In genomic region chrX:155215443-155216178, GRCh38 we compare ENCODE assay signal across 9 cellular contexts. TPM values are rescaled to one million over a fixed set of nuclear protein-coding genes. Genes with fewer than 3 reads are reported as not detected.
DNase-seq lines count a peak whose midpoint lies in the region; ATAC-seq and TF ChIP-seq lines count a peak whose summit lies in the region.
"Had no signal": no experiment of that assay in that cellular context is flagged by ENCODE, and none has a peak within 500 bp of the region (broad histone marks: within the 10 kb centered on the region; RNA-seq: fewer than 3 reads in every experiment).

No MANE protein-coding gene starts in this region.

- ATAC-seq in GM18909 (IDR thresholded peaks at IDR 0.05; ENCODE audit: poor library complexity, unreplicated experiment) (peak; percentile 47), HG03103 (IDR thresholded peaks at IDR 0.05; ENCODE audit: low read depth, unreplicated experiment) (peak; percentile 32)
- peak; percentile 57 for ATAC-seq in activated CD8-positive, alpha-beta T cell treated with anti-CD3 and anti-CD28 coated beads for 36 hours

- peaks cover 6% of the 10 kb centered on the region for H3K36me3 Mint-ChIP-seq in activated CD8-positive, alpha-beta T cell treated with anti-CD3 and anti-CD28 coated beads for 36 hours (ENCODE audit: low read depth)

- peak overlapping the region; percentile 37 for H3K4me3 ChIP-seq in hepatocyte
- peak overlapping the region; percentile 84 for H3K4me3 ChIP-seq in skeletal muscle satellite cell (ENCODE audit: low read length)

- TF ChIP-seq CTCF in activated CD8-positive, alpha-beta T cell treated with anti-CD3 and anti-CD28 coated beads for 36 hours (IDR thresholded peaks at IDR 0.05) = no peak
- no peak for TF ChIP-seq CTCF in hepatocyte (IDR thresholded peaks at IDR 0.05; ENCODE audit: poor library complexity)

- peak overlapping the region; percentile 74 for H3K9ac ChIP-seq in skeletal muscle satellite cell (ENCODE audit: low read depth, low read length)

- H3K36me3 ChIP-seq in hepatocyte (replicated peaks; ENCODE audit: insufficient read depth, low read depth) (no peaks in the 10 kb centered on the region), skeletal muscle satellite cell (ENCODE audit: insufficient read depth, low read length) (no peaks in the 10 kb centered on the region)

- H3K4me3 Mint-ChIP-seq in activated CD8-positive, alpha-beta T cell treated with anti-CD3 and anti-CD28 coated beads for 36 hours = peak overlapping the region; percentile 99

- H3K79me2 ChIP-seq in hepatocyte = peaks cover 34% of the 10 kb centered on the region

- POLR2A ChIA-PET in activated CD8-positive, alpha-beta T cell treated with anti-CD3 and anti-CD28 coated beads for 36 hours (lab: Charles Lee) = interaction anchor here (0.6 to 2.7 kb wide), 4 partner anchors 10 to 233 kb away, joined by 3 to 13 read pairs (median 8); partner anchors contain the start of gene RAB39B

- H3K27ac ChIP-seq in hepatocyte = peak overlapping the region; percentile 87

- H3K4me1 Mint-ChIP-seq in activated CD8-positive, alpha-beta T cell treated with anti-CD3 and anti-CD28 coated beads for 36 hours (ENCODE audit: low read depth) = peaks cover 13% of the 10 kb centered on the region

- no peaks in the 10 kb centered on the region for H3K9me3 Mint-ChIP-seq in activated CD8-positive, alpha-beta T cell treated with anti-CD3 and anti-CD28 coated beads for 36 hours

- DNase-seq in AG08395 (ENCODE audit: low spot score) (peak; percentile 5), hepatocyte (ENCODE audit: low spot score) (no peak), NCI-H1092 treated with DMSO at 0.1 percent for 48 hours (lab: John Stamatoyannopoulos, UW) (no peak), cerebellar nuclear complex (lab: John Stamatoyannopoulos, UW) (no peak)
- DNase-seq in activated CD8-positive, alpha-beta T cell treated with anti-CD3 and anti-CD28 coated beads for 36 hours = no peak

- no peaks in the 10 kb centered on the region for H3K9me2 ChIP-seq in hepatocyte (replicated peaks; ENCODE audit: insufficient read depth)

- H3K27me3 Mint-ChIP-seq in activated CD8-positive, alpha-beta T cell treated with anti-CD3 and anti-CD28 coated beads for 36 hours = no peaks in the 10 kb centered on the region

- H3K9me3 ChIP-seq in hepatocyte (ENCODE audit: low read depth) (no peaks in the 10 kb centered on the region), skeletal muscle satellite cell (replicated peaks; ENCODE audit: low read length) (no peaks in the 10 kb centered on the region)

- H3K27ac Mint-ChIP-seq in activated CD8-positive, alpha-beta T cell treated with anti-CD3 and anti-CD28 coated beads for 36 hours = peak overlapping the region; percentile 91

- intact Hi-C loops in activated CD8-positive, alpha-beta T cell treated with anti-CD3 and anti-CD28 coated beads for 36 hours (cut with micrococcal nuclease) = no loop called here

- H3K4me2 ChIP-seq in hepatocyte = peak overlapping the region; percentile 71
- H3K4me2 ChIP-seq in skeletal muscle satellite cell (ENCODE audit: low read length) = peak overlapping the region; percentile 81

- H3K27me3 ChIP-seq in hepatocyte = no peaks in the 10 kb centered on the region
- H3K27me3 ChIP-seq in skeletal muscle satellite cell (ENCODE audit: control insufficient read depth, insufficient read depth, low read length) = no peaks in the 10 kb centered on the region

- peak overlapping the region; percentile 84 for H2AFZ ChIP-seq in hepatocyte

- H3K4me1 ChIP-seq in hepatocyte (ENCODE audit: insufficient read depth) = no peaks in the 10 kb centered on the region
- no peaks in the 10 kb centered on the region for H3K4me1 ChIP-seq in skeletal muscle satellite cell (ENCODE audit: control insufficient read depth, insufficient read depth, low read length)

- CTCF ChIA-PET in activated CD8-positive, alpha-beta T cell treated with anti-CD3 and anti-CD28 coated beads for 36 hours (lab: Charles Lee) = interaction anchor here (1.0 to 2.0 kb wide), 6 partner anchors 11 to 396 kb away, joined by 3 to 5 read pairs (median 3); partner anchors contain the start of gene RAB39B

- no peaks in the 10 kb centered on the region for H4K20me1 ChIP-seq in hepatocyte (ENCODE audit: insufficient read depth, poor library complexity, severe bottlenecking)

- WGBS in hepatocyte (ENCODE audit: low lambda C conversion rate, missing lambda C conversion rate) = 71% methylated on average over 15 of the region's 15 CpGs

RNA-seq across cellular contexts. Expression of gene VBP1, which starts 0.6 kb away (rescaled TPM):
- total RNA-seq in activated CD8-positive, alpha-beta T cell treated with anti-CD3 and anti-CD28 coated beads for 36 hours = 10 to 100 TPM; 76.6 to 81.0 TPM
- total RNA-seq in hepatocyte = 56.6 and 62.8 TPM in 2 replicates
- polyA plus RNA-seq in hepatocyte = 43.9 and 44.7 TPM in 2 replicates
- total RNA-seq in skeletal muscle satellite cell (2012; rRNA removed) = 70.6 and 79.1 TPM in 2 replicates

RNA-seq across cellular contexts. Expression of gene RAB39B, which starts 48.7 kb away (rescaled TPM):
- total RNA-seq in activated CD8-positive, alpha-beta T cell treated with anti-CD3 and anti-CD28 coated beads for 36 hours = 10 to 100 TPM; 12.0 to 13.2 TPM
- 1.00 and 1.2 TPM in 2 replicates for total RNA-seq in hepatocyte
- 0.07 and 0.24 TPM in 2 replicates for polyA plus RNA-seq in hepatocyte
- 1.1 and 2.8 TPM in 2 replicates for total RNA-seq in skeletal muscle satellite cell (2012; rRNA removed)
- total RNA-seq: M059J had no signal
